In genomic region chr2:188979730-188980123, GRCh38 we compare ENCODE assay signal across 15 cellular contexts. TPM values are rescaled to one million over a fixed set of nuclear protein-coding genes. Genes with fewer than 3 reads are reported as not detected.
DNase-seq lines count a peak whose midpoint lies in the region; ATAC-seq and TF ChIP-seq lines count a peak whose summit lies in the region.
"Had no signal": no experiment of that assay in that cellular context is flagged by ENCODE, and none has a peak within 500 bp of the region (broad histone marks: within the 10 kb centered on the region; RNA-seq: fewer than 3 reads in every experiment).

No MANE protein-coding gene starts in this region.

- no peaks in the 10 kb centered on the region for H3K36me3 ChIP-seq in mucosa of stomach (ENCODE audit: control insufficient read depth, insufficient read depth, low read length)
- peaks cover 3% of the 10 kb centered on the region for H3K36me3 ChIP-seq in thoracic aorta

- peaks cover 3% of the 10 kb centered on the region for H3K36me3 Mint-ChIP-seq in brain

- H3K4me3 ChIP-seq in mucosa of stomach (ENCODE audit: low read length) (no peak overlapping the region), thoracic aorta (peak overlapping the region; percentile 78)
- H3K4me3 ChIP-seq: K562 had no signal

- no peak for TF ChIP-seq CTCF in brain (conservative IDR thresholded peaks at IDR 0.05)
- TF ChIP-seq CTCF in thoracic aorta (IDR thresholded peaks at IDR 0.05), result no peak

- H3K27me3 ChIP-seq in mucosa of stomach (ENCODE audit: control insufficient read depth, insufficient read depth, low read length), result no peaks in the 10 kb centered on the region
- no peaks in the 10 kb centered on the region for H3K27me3 ChIP-seq in thoracic aorta (replicated peaks; ENCODE audit: insufficient read depth)

- H3K9me3 Mint-ChIP-seq in brain, result peaks cover 0 to 3% (median 0%) of the 10 kb centered on the region in 5 experiments

- peaks cover 14% of the 10 kb centered on the region for H3K4me1 Mint-ChIP-seq in brain

- DNase-seq in LHCN-M2 (ENCODE audit: low read depth) (peak; percentile 59), thoracic aorta (ENCODE audit: low spot score) (no peak), SW 1271 (lab: John Stamatoyannopoulos, UW) (no peak), superior temporal gyrus (ENCODE audit: extremely low spot score) (no peak)
- DNase-seq: activated CD4-positive, alpha-beta T cell treated with anti-CD3 and anti-CD28 coated beads, Interleukin-2, amount 50 U/mL, for 48 hours; activated naive CD4-positive, alpha-beta T cell treated with Interleukin-2 at 50 U/mL for 16 hours; DMS 273 treated with DMSO at 0.1 percent for 48 hours; effector CD4-positive, alpha-beta T cell; mesendoderm; NCI-H2029 treated with DMSO at 0.1 percent for 48 hours; T-helper 1 cell had no signal

- peak overlapping the region in 3 of 5 experiments; percentile 23 to 96 (median 84) for H3K27ac Mint-ChIP-seq in brain

- H3K4me1 ChIP-seq in mucosa of stomach (ENCODE audit: control insufficient read depth, insufficient read depth, low read length) (no peaks in the 10 kb centered on the region), thoracic aorta (ENCODE audit: control insufficient read depth in 1 of 2, low read depth in 2 of 2) (peaks cover 26 to 57% of the 10 kb centered on the region in 2 donors)

- peak overlapping the region; percentile 16 for H3K9ac ChIP-seq in mucosa of stomach (ENCODE audit: low read length)

- H3K9me3 ChIP-seq in mucosa of stomach (ENCODE audit: control insufficient read depth, low read length), result no peaks in the 10 kb centered on the region
- no peaks in the 10 kb centered on the region for H3K9me3 ChIP-seq in thoracic aorta

- H3K27me3 Mint-ChIP-seq in brain, result no peaks in the 10 kb centered on the region

- peak overlapping the region in 3 of 5 experiments; percentile 76 to 94 (median 78) for H3K4me3 Mint-ChIP-seq in brain

- ATAC-seq in thoracic aorta (ENCODE audit: insufficient number of reproducible peaks, low FRiP score, low read depth), result no peak
- ATAC-seq in GM18868 (IDR thresholded peaks at IDR 0.05; ENCODE audit: unreplicated experiment), result no peak
- ATAC-seq: K562 had no signal

- H3K27ac ChIP-seq in thoracic aorta, result peak overlapping the region; percentile 89

RNA-seq across cellular contexts. Expression of gene COL3A1, which starts 5.6 kb away (rescaled TPM):
- 569 and 602 TPM in 2 replicates for total RNA-seq in LHCN-M2 (2014; rRNA removed)
- polyA plus RNA-seq in LHCN-M2 (2012), result 167 TPM
- polyA plus RNA-seq in brain (ENCODE audit: insufficient read depth, low read depth, low replicate concordance), result 13.5 TPM
- 100 to 1,000 TPM; 734 to 875 TPM for total RNA-seq in thoracic aorta
